10 cellular contexts compared by ENCODE assay signal in the genomic region with DNA sequence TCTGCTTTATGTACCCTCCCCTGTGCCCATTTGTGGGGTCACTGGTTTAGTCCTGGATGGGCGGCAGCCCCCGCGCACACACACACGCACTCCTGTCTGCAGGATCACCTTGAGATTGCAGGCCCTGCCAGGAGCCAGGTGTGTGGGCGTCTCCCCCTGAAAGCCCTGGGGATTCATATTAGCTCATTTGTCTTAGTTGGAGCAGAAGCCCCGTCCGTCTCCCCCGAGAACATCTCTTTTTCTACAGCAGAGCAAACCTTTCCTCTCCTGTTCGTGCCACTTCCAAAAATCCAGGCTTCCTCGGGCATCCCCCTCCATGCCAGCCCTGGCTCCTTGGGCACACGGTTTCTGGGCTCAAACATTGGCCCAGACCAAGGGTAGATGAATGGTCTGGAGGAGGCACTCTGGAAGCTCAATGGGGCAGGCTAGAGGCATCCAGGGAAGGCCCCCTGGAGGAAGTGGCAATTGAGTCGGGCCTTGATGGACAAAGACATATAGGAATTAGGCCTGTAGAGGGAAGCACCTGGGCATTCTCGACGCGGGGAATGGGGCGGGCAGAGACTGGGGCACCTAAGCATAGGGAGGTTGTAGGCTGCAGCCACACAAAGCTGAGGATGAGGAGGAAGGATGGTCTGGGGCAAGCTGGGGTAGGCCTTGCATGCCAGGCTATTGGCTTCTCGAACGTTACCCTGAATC.
DNase-seq lines count a peak whose midpoint lies in the region; TF ChIP-seq lines count a peak whose summit lies in the region.
"Had no signal": no experiment of that assay in that cellular context is flagged by ENCODE, and none has a peak within 500 bp of the region (broad histone marks: within the 10 kb centered on the region; RNA-seq: fewer than 3 reads in every experiment).

No MANE protein-coding gene starts in this region.

- TF ChIP-seq POLR2A in sigmoid colon (IDR thresholded peaks at IDR 0.05) = no peak

- in situ Hi-C loops in GM13976 (cut with MboI; ENCODE audit: low sequenced_read_pairs, unreplicated experiment) = no loop called here

- H3K4me1 Mint-ChIP-seq in CD4-positive, alpha-beta memory T cell = no peaks in the 10 kb centered on the region

- H3K4me1 ChIP-seq in left ventricle myocardium inferior = peaks cover 37% of the 10 kb centered on the region
- H3K4me1 ChIP-seq in sigmoid colon = peaks cover 0 to 74% (median 66%) of the 10 kb centered on the region in 4 donors
- H3K4me1 ChIP-seq in CD4-positive, alpha-beta memory T cell (ENCODE audit: insufficient read depth, low read length) = no peaks in the 10 kb centered on the region

- DNase-seq in DMS 273 (lab: John Stamatoyannopoulos, UW; ENCODE audit: unreplicated experiment) = peak; percentile 69
- no peak for DNase-seq in DMS 273 treated with DMSO at 0.1 percent for 48 hours (lab: John Stamatoyannopoulos, UW)
- no peak for DNase-seq in RWPE1 (ENCODE audit: low spot score)
- DNase-seq in left ventricle myocardium inferior = peak; percentile 10
- peak; percentile 63 for DNase-seq in sigmoid colon
- DNase-seq in CD4-positive, alpha-beta memory T cell = no peak
- DNase-seq in hypothalamus (lab: John Stamatoyannopoulos, UW) = no peak
- no peak for DNase-seq in GM13976 (ENCODE audit: low spot score)

- no peaks in the 10 kb centered on the region for H3K9me3 Mint-ChIP-seq in CD4-positive, alpha-beta memory T cell
- H3K9me3 Mint-ChIP-seq: stimulated activated naive B cell treated with anti-CD40 and anti-IgM and Interleukin-4, amounts not matched to agents 10 μg/mL and 1 μg/mL and 100 μg/mL, for 72 hours had no signal

- H3K4me3 ChIP-seq in left ventricle myocardium inferior (no peak overlapping the region), sigmoid colon (no peak overlapping the region)
- H3K4me3 ChIP-seq in CD4-positive, alpha-beta memory T cell (ENCODE audit: low read length in 2 of 2) = no peak overlapping the region

- H3K27ac ChIP-seq in RWPE1 (peak overlapping the region; percentile 100), left ventricle myocardium inferior (replicated peaks) (no peak overlapping the region), sigmoid colon (peak overlapping the region; percentile 81 to 91 (median 86))
- H3K27ac ChIP-seq in CD4-positive, alpha-beta memory T cell (ENCODE audit: low read depth, low read length) = no peak overlapping the region
- H3K27ac ChIP-seq: 22Rv1 had no signal

- peaks cover 0 to 2% of the 10 kb centered on the region in 2 donors for H3K27me3 Mint-ChIP-seq in CD4-positive, alpha-beta memory T cell

- H3K9me3 ChIP-seq in left ventricle myocardium inferior (replicated peaks) = no peaks in the 10 kb centered on the region
- H3K9me3 ChIP-seq in sigmoid colon = no peaks in the 10 kb centered on the region
- no peaks in the 10 kb centered on the region for H3K9me3 ChIP-seq in CD4-positive, alpha-beta memory T cell (ENCODE audit: control insufficient read depth in 1 of 2, low read length in 2 of 2)

- no peaks in the 10 kb centered on the region for H3K36me3 Mint-ChIP-seq in CD4-positive, alpha-beta memory T cell
- H3K36me3 Mint-ChIP-seq: stimulated activated naive B cell treated with anti-CD40 and anti-IgM and Interleukin-4, amounts not matched to agents 10 μg/mL and 1 μg/mL and 100 μg/mL, for 72 hours had no signal

- CTCF ChIA-PET in RWPE1 (lab: Yijun Ruan, JAX) = no interaction called here
- CTCF ChIA-PET in CD4-positive, alpha-beta memory T cell (lab: Charles Lee; ENCODE audit: partially characterized antibody) = interaction anchor here (1.0 to 1.8 kb wide), 3 partner anchors 9 to 222 kb away, joined by 3 to 5 read pairs (median 4); no protein-coding TSS in a partner anchor

- intact Hi-C loops in left ventricle myocardium inferior (cut with micrococcal nuclease) (no loop called here), sigmoid colon (cut with DNase I) (loop anchor here (2.0 to 10.0 kb wide), 2 partner anchors 216 to 320 kb away; no protein-coding TSS in a partner anchor)
- intact Hi-C loops in CD4-positive, alpha-beta memory T cell (cut with micrococcal nuclease) = no loop called here

- TF ChIP-seq CTCF in RWPE1 (conservative IDR thresholded peaks at IDR 0.05; ENCODE audit: low read depth) = no peak
- TF ChIP-seq CTCF in left ventricle myocardium inferior (IDR thresholded peaks at IDR 0.05; ENCODE audit: borderline replicate concordance) = no peak
- TF ChIP-seq CTCF in sigmoid colon (IDR thresholded peaks at IDR 0.05) = no peak
- no peak for TF ChIP-seq CTCF in GM13976 (IDR thresholded peaks at IDR 0.05; ENCODE audit: borderline replicate concordance, control extremely low read depth, extremely low read depth, insufficient read depth, missing control alignments)

- POLR2A ChIA-PET in RWPE1 (lab: Yijun Ruan, JAX; ENCODE audit: low non-redundant PET) = no interaction called here
- POLR2A ChIA-PET in CD4-positive, alpha-beta memory T cell (lab: Charles Lee; ENCODE audit: partially characterized antibody) = no interaction called here

- H3K27ac Mint-ChIP-seq in CD4-positive, alpha-beta memory T cell = no peak overlapping the region
- H3K27ac Mint-ChIP-seq: stimulated activated naive B cell treated with anti-CD40 and anti-IgM and Interleukin-4, amounts not matched to agents 10 μg/mL and 1 μg/mL and 100 μg/mL, for 72 hours had no signal

- WGBS in sigmoid colon, 2 donors = 87% methylated on average over 18 of the region's 18 CpGs

- TF ChIP-seq EP300 in sigmoid colon (IDR thresholded peaks at IDR 0.05) = no peak

- no peaks in the 10 kb centered on the region for H3K27me3 ChIP-seq in left ventricle myocardium inferior (ENCODE audit: low read depth)
- no peaks in the 10 kb centered on the region for H3K27me3 ChIP-seq in sigmoid colon
- H3K27me3 ChIP-seq in CD4-positive, alpha-beta memory T cell (ENCODE audit: insufficient read depth, low read length) = no peaks in the 10 kb centered on the region

- no peak overlapping the region for H3K4me3 Mint-ChIP-seq in CD4-positive, alpha-beta memory T cell
- H3K4me3 Mint-ChIP-seq: stimulated activated naive B cell treated with anti-CD40 and anti-IgM and Interleukin-4, amounts not matched to agents 10 μg/mL and 1 μg/mL and 100 μg/mL, for 72 hours had no signal

- H3K36me3 ChIP-seq in left ventricle myocardium inferior = no peaks in the 10 kb centered on the region
- no peaks in the 10 kb centered on the region for H3K36me3 ChIP-seq in sigmoid colon
- no peaks in the 10 kb centered on the region for H3K36me3 ChIP-seq in CD4-positive, alpha-beta memory T cell (ENCODE audit: insufficient read depth, low read length)

Comparison
In these comparisons a context has a peak if more than half of its experiments do, and no peak if none do; other contexts are left out.
1. DNase-seq: peak in DMS 273 (single experiment), left ventricle myocardium inferior (single experiment) and sigmoid colon (single experiment); none in DMS 273 treated with DMSO at 0.1 percent for 48 hours (single experiment), RWPE1 (single experiment), CD4-positive, alpha-beta memory T cell (0 of 5), hypothalamus (0 of 51) and GM13976 (single experiment).
2. H3K27ac ChIP-seq: peak in RWPE1 (single experiment) and sigmoid colon (4 of 4); none in left ventricle myocardium inferior (single experiment) and CD4-positive, alpha-beta memory T cell (single experiment).